21 cellular contexts compared by ENCODE assay signal in the genomic region with DNA sequence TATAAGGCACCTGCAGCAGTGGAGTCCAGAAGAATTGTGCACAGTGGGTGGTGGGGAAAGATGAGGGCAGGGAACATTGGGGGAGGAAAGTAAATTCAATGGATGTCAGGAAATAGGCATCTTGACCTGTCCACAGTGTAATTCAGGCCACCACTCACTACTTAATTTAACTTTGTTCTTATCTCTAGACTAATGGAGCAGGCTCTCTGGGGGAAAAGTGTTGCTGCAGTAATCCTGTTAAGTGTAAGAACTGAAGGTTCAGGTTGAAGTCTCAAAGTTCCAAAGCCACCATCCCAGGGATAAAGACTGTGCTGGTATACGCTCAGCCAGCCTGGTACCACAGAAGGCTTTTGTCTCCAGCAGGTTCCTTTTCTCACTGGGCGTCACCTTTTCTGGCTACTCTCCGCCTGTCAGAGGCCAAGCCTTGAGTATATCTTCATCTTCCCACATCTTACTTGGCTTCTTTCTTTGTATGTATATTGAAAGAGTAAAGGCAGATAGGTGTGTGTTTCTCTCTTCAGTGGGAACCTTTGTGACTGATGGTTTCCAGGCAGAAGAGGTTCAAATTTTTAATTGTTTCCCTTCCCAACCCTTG.
DNase-seq lines count a peak whose midpoint lies in the region; ATAC-seq and TF ChIP-seq lines count a peak whose summit lies in the region.
"Had no signal": no experiment of that assay in that cellular context is flagged by ENCODE, and none has a peak within 500 bp of the region (broad histone marks: within the 10 kb centered on the region; RNA-seq: fewer than 3 reads in every experiment).

No MANE protein-coding gene starts in this region.

- H3K27ac ChIP-seq in DND-41 (ENCODE audit: low read length) (no peak overlapping the region), layer of hippocampus (ENCODE audit: low read depth, low read length) (peak overlapping the region; percentile 56), substantia nigra (ENCODE audit: low read depth, low read length, poor library complexity, severe bottlenecking) (peak overlapping the region; percentile 46)
- H3K27ac ChIP-seq: BLaER1, colonic mucosa had no signal

- H3K27me3 ChIP-seq in DND-41 (ENCODE audit: insufficient read depth, low read length, poor library complexity) (no peaks in the 10 kb centered on the region), adipocyte (replicated peaks; ENCODE audit: control insufficient read depth, insufficient read depth, low read length) (no peaks in the 10 kb centered on the region), layer of hippocampus (ENCODE audit: control insufficient read depth, insufficient read depth, low read length) (no peaks in the 10 kb centered on the region)
- H3K27me3 ChIP-seq: BLaER1, colonic mucosa had no signal

- DNase-seq in DND-41 (no peak), adipocyte (ENCODE audit: low read depth) (no peak), substantia nigra (lab: John Stamatoyannopoulos, UW) (no peak), NCI-H1048 (lab: John Stamatoyannopoulos, UW) (no peak), ACHN (no peak), kidney glomerular epithelial cell (lab: John Stamatoyannopoulos, UW) (no peak)
- DNase-seq: activated CD4-positive, alpha-beta T cell treated with anti-CD3 and anti-CD28 coated beads, Interleukin-2, amount 50 U/mL, for 1 hour; activated CD8-positive, alpha-beta memory T cell treated with anti-CD3 and anti-CD28 coated beads, Interleukin-2, amount 50 U/mL, for 4 hours; Caco-2; colonic mucosa; immature natural killer cell; NCI-H1092 treated with DMSO at 0.1 percent for 48 hours; NCI-H2081; NCI-H446 treated with DMSO at 0.1 percent for 48 hours; small intestine had no signal

- peak overlapping the region; percentile 26; the same call in 1 of the 2 replicates for H2AFZ ChIP-seq in DND-41 (ENCODE audit: low read depth, low read length)

- H3K4me1 ChIP-seq in DND-41 (ENCODE audit: insufficient read depth, low read length) (peaks cover 27% of the 10 kb centered on the region), adipocyte (ENCODE audit: control insufficient read depth, insufficient read depth, low read length) (peaks cover 79% of the 10 kb centered on the region)
- H3K4me1 ChIP-seq: Caco-2, colonic mucosa had no signal

- H3K9me3 ChIP-seq in DND-41 (ENCODE audit: insufficient read depth, low read length, severe bottlenecking) (no peaks in the 10 kb centered on the region), adipocyte (ENCODE audit: control insufficient read depth, low read length) (no peaks in the 10 kb centered on the region)
- H3K9me3 ChIP-seq: BLaER1, Caco-2, colonic mucosa had no signal

- no peak overlapping the region for H3K4me2 ChIP-seq in DND-41 (ENCODE audit: insufficient read depth, low read length)
- H3K4me2 ChIP-seq: BLaER1 had no signal

- ATAC-seq in DND-41 (ENCODE audit: insufficient read depth, low read depth): no peak
- no peak for ATAC-seq in HG02970 (IDR thresholded peaks at IDR 0.05; ENCODE audit: low FRiP score, unreplicated experiment)
- ATAC-seq: activated T-helper 17 cell treated with anti-CD3 and anti-CD28 coated beads, Interleukin-2, amount 50 U/mL, for 72 hours; Panc1; stimulated activated memory B cell treated with anti-CD40 and anti-IgM and Interleukin-4, amounts not matched to agents 10 μg/mL and 1 μg/mL and 100 μg/mL, for 72 hours had no signal

- no peaks in the 10 kb centered on the region for H3K79me2 ChIP-seq in DND-41 (ENCODE audit: insufficient read depth, low read length)

- H3K9ac ChIP-seq in DND-41 (ENCODE audit: low read depth, low read length): no peak overlapping the region
- H3K9ac ChIP-seq in adipocyte (ENCODE audit: low read length): no peak overlapping the region
- H3K9ac ChIP-seq: BLaER1 had no signal

- H4K20me1 ChIP-seq in DND-41 (ENCODE audit: insufficient read depth, low read length): no peaks in the 10 kb centered on the region
- H4K20me1 ChIP-seq: BLaER1 had no signal

- H3K36me3 ChIP-seq in DND-41 (ENCODE audit: insufficient read depth, low read length) (no peaks in the 10 kb centered on the region), adipocyte (ENCODE audit: control insufficient read depth, insufficient read depth, low read length, severe bottlenecking) (peaks cover 26% of the 10 kb centered on the region)
- H3K36me3 ChIP-seq: BLaER1, colonic mucosa had no signal

- no peak overlapping the region for H3K4me3 ChIP-seq in DND-41 (ENCODE audit: low read depth in 1 of 2, low read length in 2 of 2)
- peak overlapping the region; percentile 0 for H3K4me3 ChIP-seq in adipocyte (ENCODE audit: low read length)
- H3K4me3 ChIP-seq: BLaER1, colonic mucosa had no signal

- in situ Hi-C loops in ACHN (cut with HindIII; ENCODE audit: low pct_ligation_motif_present, low pct_unique_long_range_greater_than_20kb, low sequenced_read_pairs): no loop called here

- no peak for TF ChIP-seq CTCF in DND-41 (IDR thresholded peaks at IDR 0.05; ENCODE audit: borderline replicate concordance, extremely low read depth, low read length, poor library complexity, severe bottlenecking)
